Comparison of ENCODE assay signal across 32 cellular contexts in the genomic region with DNA sequence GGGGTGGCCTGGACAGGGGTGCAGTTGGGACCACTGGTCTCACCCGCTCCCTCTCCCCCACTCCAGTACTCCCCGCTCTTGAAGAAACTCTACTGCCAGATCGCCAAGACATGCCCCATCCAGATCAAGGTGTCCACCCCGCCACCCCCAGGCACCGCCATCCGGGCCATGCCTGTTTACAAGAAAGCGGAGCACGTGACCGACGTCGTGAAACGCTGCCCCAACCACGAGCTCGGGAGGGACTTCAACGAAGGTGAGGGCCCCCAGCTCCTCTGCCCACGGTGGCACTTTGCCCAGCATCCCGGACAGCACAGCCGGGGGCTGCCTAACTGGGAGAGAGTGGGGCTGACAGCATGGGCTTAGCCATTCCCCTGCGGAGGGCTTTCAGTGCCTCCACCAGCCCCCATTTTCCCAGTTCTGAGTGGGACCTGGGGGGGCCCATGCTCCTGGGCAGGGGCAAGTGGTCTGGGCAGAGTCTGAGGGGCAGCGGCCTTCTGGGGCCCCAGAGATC. TPM values are rescaled to one million over a fixed set of nuclear protein-coding genes. Genes with fewer than 3 reads are reported as not detected.
"Had no signal": no experiment of that assay in that cellular context is flagged by ENCODE, and none has a peak within 500 bp of the region (broad histone marks: within the 10 kb centered on the region; RNA-seq: fewer than 3 reads in every experiment).

No MANE protein-coding gene starts in this region.

- H3K4me3 Mint-ChIP-seq: activated CD4-positive, alpha-beta T cell treated with anti-CD3 and anti-CD28 coated beads, Interleukin-2, amount 10 ng/mL, durations not matched to agents 24 days and 14 days; activated CD8-positive, alpha-beta T cell treated with anti-CD3 and anti-CD28 coated beads, Interleukin-2, amount 10 ng/mL, durations not matched to agents 7 days and 5 days; activated naive CD4-positive, alpha-beta T cell treated with anti-CD3 and anti-CD28 coated beads for 36 hours; activated T-cell treated with anti-CD3 and anti-CD28 coated beads, Interleukin-2, amount 50 U/mL, for 24 hours had no signal

- H3K27ac Mint-ChIP-seq: activated CD4-positive, alpha-beta T cell treated with anti-CD3 and anti-CD28 coated beads, Interleukin-2, amount 10 ng/mL, durations not matched to agents 24 days and 14 days; activated CD8-positive, alpha-beta T cell treated with anti-CD3 and anti-CD28 coated beads, Interleukin-2, amount 10 ng/mL, durations not matched to agents 7 days and 5 days; activated naive CD4-positive, alpha-beta T cell treated with anti-CD3 and anti-CD28 coated beads for 36 hours; activated naive CD4-positive, alpha-beta T cell treated with anti-CD3 and anti-CD28 coated beads, Interleukin-2, amount 50 U/mL, for 72 hours had no signal

- H3K9ac ChIP-seq: KMS-11 had no signal

- H3K4me3 ChIP-seq: adrenal gland, SJCRH30, SK-N-MC had no signal

- ATAC-seq: activated CD8-positive, alpha-beta T cell treated with anti-CD3 and anti-CD28 coated beads, Interleukin-2, amount 10 ng/mL, durations not matched to agents 7 days and 5 days; activated naive CD4-positive, alpha-beta T cell treated with anti-CD3 and anti-CD28 coated beads, Interleukin-2, amount 50 U/mL, for 72 hours had no signal

- H3K36me3 ChIP-seq: adrenal gland, brain microvascular endothelial cell, SJCRH30 had no signal

- H3K27me3 Mint-ChIP-seq: activated CD4-positive, alpha-beta T cell treated with anti-CD3 and anti-CD28 coated beads, Interleukin-2, amount 10 ng/mL, durations not matched to agents 24 days and 14 days; activated T-cell treated with anti-CD3 and anti-CD28 coated beads, Interleukin-2, amount 50 U/mL, for 24 hours had no signal

- H3K9me3 Mint-ChIP-seq: activated CD4-positive, alpha-beta T cell treated with anti-CD3 and anti-CD28 coated beads, Interleukin-2, amount 10 ng/mL, durations not matched to agents 24 days and 14 days; activated naive CD4-positive, alpha-beta T cell treated with anti-CD3 and anti-CD28 coated beads for 36 hours; activated naive CD4-positive, alpha-beta T cell treated with anti-CD3 and anti-CD28 coated beads, Interleukin-2, amount 50 U/mL, for 72 hours; activated T-cell treated with anti-CD3 and anti-CD28 coated beads, Interleukin-2, amount 50 U/mL, for 24 hours had no signal

- H3K4me1 ChIP-seq: adrenal gland, SJCRH30 had no signal

- H3K27me3 ChIP-seq: brain microvascular endothelial cell, SJCRH30 had no signal

- H3K27ac ChIP-seq: adrenal gland, brain microvascular endothelial cell, KMS-11, SJCRH30, SK-N-MC, WERI-Rb-1 had no signal

- DNase-seq: activated CD4-positive, alpha-beta T cell treated with anti-CD3 and anti-CD28 coated beads for 1 hour; activated CD4-positive, alpha-beta T cell treated with anti-CD3 and anti-CD28 coated beads, Interleukin-2, amount 10 ng/mL, durations not matched to agents 24 days and 14 days; activated CD4-positive, alpha-beta T cell treated with anti-CD3 and anti-CD28 coated beads, Interleukin-2, amount 50 U/mL, for 48 hours; activated CD4-positive, CD25-positive, alpha-beta regulatory T cell; activated CD8-positive, alpha-beta T cell treated with anti-CD3 and anti-CD28 coated beads, Interleukin-2, amount 10 ng/mL, durations not matched to agents 7 days and 5 days; activated gamma-delta T cell treated with Interleukin-2 at 50 U/mL for 16 hours; activated naive CD4-positive, alpha-beta T cell treated with anti-CD3 and anti-CD28 coated beads for 36 hours; activated T-cell treated with anti-CD3 and anti-CD28 coated beads, Interleukin-2, amount 50 U/mL, for 24 hours; adrenal gland; anterior cingulate cortex; brain microvascular endothelial cell; central memory CD4-positive, alpha-beta T cell; MM.1S; MV-4-11; NCI-H1092; NCI-H1436 treated with DMSO at 0.1 percent for 48 hours; NCI-H2029; NCI-H345; NCI-H524 treated with DMSO at 0.1 percent for 48 hours; OCI-M1; SHP77; SJCRH30; T1000; WERI-Rb-1 had no signal

- H3K36me3 Mint-ChIP-seq: activated naive CD4-positive, alpha-beta T cell treated with anti-CD3 and anti-CD28 coated beads, Interleukin-2, amount 50 U/mL, for 72 hours had no signal

- H3K4me1 Mint-ChIP-seq: activated CD4-positive, alpha-beta T cell treated with anti-CD3 and anti-CD28 coated beads, Interleukin-2, amount 10 ng/mL, durations not matched to agents 24 days and 14 days had no signal

- H3K9me3 ChIP-seq: adrenal gland, SJCRH30 had no signal

- H3K4me2 ChIP-seq: KMS-11 had no signal

RNA-seq across cellular contexts. Expression of a gene that starts 30.2 kb away (rescaled TPM):
- total RNA-seq: activated CD4-positive, alpha-beta T cell treated with anti-CD3 and anti-CD28 coated beads, Interleukin-2, amount 10 ng/mL, durations not matched to agents 24 days and 14 days; activated CD8-positive, alpha-beta T cell treated with anti-CD3 and anti-CD28 coated beads, Interleukin-2, amount 10 ng/mL, durations not matched to agents 7 days and 5 days; activated naive CD4-positive, alpha-beta T cell treated with anti-CD3 and anti-CD28 coated beads for 36 hours; activated naive CD4-positive, alpha-beta T cell treated with anti-CD3 and anti-CD28 coated beads, Interleukin-2, amount 50 U/mL, for 72 hours; adrenal gland; chondrocyte; LHCN-M2; NCI-H460; SJCRH30; T-helper 1 cell treated with Interleukin-12 subunit alpha and Interleukin-12 subunit beta and Interleukin-4 antibody, amounts not matched to agents 30 ng/mL and 1 ng/mL, for 36 hours; T-helper 2 cell treated with Interferon-gamma antibody and Interleukin-4, amounts not matched to agents 100 ng/mL and 5 ng/mL, for 36 hours had no signal
- polyA plus RNA-seq: adrenal gland had no signal

RNA-seq across cellular contexts. Expression of a gene that starts 50.5 kb away (rescaled TPM):
- total RNA-seq: activated CD8-positive, alpha-beta T cell treated with anti-CD3 and anti-CD28 coated beads, Interleukin-2, amount 10 ng/mL, durations not matched to agents 7 days and 5 days; LHCN-M2; NCI-H460; SJCRH30; T-helper 1 cell treated with Interleukin-12 subunit alpha and Interleukin-12 subunit beta and Interleukin-4 antibody, amounts not matched to agents 30 ng/mL and 1 ng/mL, for 36 hours; T-helper 2 cell treated with Interferon-gamma antibody and Interleukin-4, amounts not matched to agents 100 ng/mL and 5 ng/mL, for 36 hours had no signal
